ENCODE assay signal across 20 cellular contexts in the genomic region with DNA sequence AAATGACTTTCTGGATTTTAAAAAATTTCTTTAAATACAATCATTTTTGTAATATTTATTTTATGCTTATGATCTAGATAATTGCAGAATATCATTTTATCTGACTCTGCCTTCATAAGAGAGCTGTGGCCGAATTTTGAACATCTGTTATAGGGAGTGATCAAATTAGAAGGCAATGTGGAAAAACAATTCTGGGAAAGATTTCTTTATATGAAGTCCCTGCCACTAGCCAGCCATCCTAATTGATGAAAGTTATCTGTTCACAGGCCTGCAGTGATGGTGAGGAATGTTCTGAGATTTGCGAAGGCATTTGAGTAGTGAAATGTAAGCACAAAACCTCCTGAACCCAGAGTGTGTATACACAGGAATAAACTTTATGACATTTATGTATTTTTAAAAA.
DNase-seq lines count a peak whose midpoint lies in the region; ATAC-seq, FAIRE-seq and TF ChIP-seq lines count a peak whose summit lies in the region.
"Had no signal": no experiment of that assay in that cellular context is flagged by ENCODE, and none has a peak within 500 bp of the region (broad histone marks: within the 10 kb centered on the region; RNA-seq: fewer than 3 reads in every experiment).

No MANE protein-coding gene starts in this region.

- no peak for TF ChIP-seq POLR2A in GM12892 (IDR thresholded peaks at IDR 0.05; ENCODE audit: low read depth, low read length)

- no peak overlapping the region for H3K4me2 ChIP-seq in Karpas-422 (ENCODE audit: low read depth, low read length, poor library complexity, severe bottlenecking)
- H3K4me2 ChIP-seq: A549; BLaER1 treated with 17β-estradiol and CSF1 and Interleukin-3, amounts not matched to agents 10 nM and 100 nM had no signal

- H3K27me3 ChIP-seq in Karpas-422 (ENCODE audit: low read length), result no peaks in the 10 kb centered on the region
- H3K27me3 ChIP-seq: BLaER1 treated with 17β-estradiol and CSF1 and Interleukin-3, amounts not matched to agents 10 nM and 100 nM had no signal

- no peak overlapping the region for H3K4me3 ChIP-seq in Karpas-422 (ENCODE audit: low read length)
- H3K4me3 ChIP-seq: A549; BLaER1 treated with 17β-estradiol and CSF1 and Interleukin-3, amounts not matched to agents 10 nM and 100 nM had no signal

- H3K79me2 ChIP-seq in Karpas-422 (ENCODE audit: low read length), result no peaks in the 10 kb centered on the region

- no peak overlapping the region for H3K9ac ChIP-seq in Karpas-422 (ENCODE audit: low read length)
- H3K9ac ChIP-seq: BLaER1 treated with 17β-estradiol and CSF1 and Interleukin-3, amounts not matched to agents 10 nM and 100 nM had no signal

- no peaks in the 10 kb centered on the region for H3K9me2 ChIP-seq in Karpas-422 (replicated peaks; ENCODE audit: insufficient read depth, low read length)

- DNase-seq in Karpas-422, result no peak
- peak; percentile 23 for DNase-seq in SK-N-DZ (ENCODE audit: low spot score)
- no peak for DNase-seq in NCI-H82 treated with DMSO at 0.1 percent for 48 hours (lab: John Stamatoyannopoulos, UW; ENCODE audit: unreplicated experiment)
- DNase-seq in GM12892 (ENCODE audit: insufficient read length), result no peak
- DNase-seq in NCI-H69 (lab: John Stamatoyannopoulos, UW), result no peak
- DNase-seq: AML-193; Caco-2; Calu3; CD4-positive, alpha-beta T cell; CD8-positive, alpha-beta T cell; DMS79 treated with DMSO at 0.1 percent for 48 hours; GF-D8 had no signal

- H3K27ac ChIP-seq in Karpas-422 (ENCODE audit: low read length), result 0 out of 2 replicates have a peak overlapping the region, but pooled peaks have one; percentile 11
- H3K27ac ChIP-seq: 22Rv1; A549; BLaER1 treated with 17β-estradiol and CSF1 and Interleukin-3, amounts not matched to agents 10 nM and 100 nM; C4-2B had no signal

- no peak for ATAC-seq in SK-N-SH treated with all-trans-retinoic acid at 6 μM for 48 hours
- ATAC-seq: A549; CD8-positive, alpha-beta T cell had no signal

- H3K4me1 ChIP-seq in Karpas-422 (ENCODE audit: low read length), result no peaks in the 10 kb centered on the region
- H3K4me1 ChIP-seq: A549; BLaER1 treated with 17β-estradiol and CSF1 and Interleukin-3, amounts not matched to agents 10 nM and 100 nM; Caco-2 had no signal

- H2AFZ ChIP-seq in Karpas-422 (ENCODE audit: low read length), result no peak overlapping the region

- H3K9me3 ChIP-seq in Karpas-422 (ENCODE audit: low read length), result no peaks in the 10 kb centered on the region
- H3K9me3 ChIP-seq: A549; BLaER1 treated with 17β-estradiol and CSF1 and Interleukin-3, amounts not matched to agents 10 nM and 100 nM; Caco-2 had no signal

- H4K20me1 ChIP-seq in Karpas-422 (ENCODE audit: insufficient read depth, low read depth, low read length), result no peaks in the 10 kb centered on the region

- no peak for FAIRE-seq in GM12892 (lab: Jason Lieb, UNC)
- FAIRE-seq: A549, G401.6, GM12891, GM19239 had no signal

- H3K36me3 ChIP-seq in Karpas-422 (ENCODE audit: insufficient read depth, low read length), result peaks cover 77% of the 10 kb centered on the region

TF ChIP-seq in SK-N-SH treated with all-trans-retinoic acid at 6 μM for 48 hours, 23 proteins besides CTCF, POLR2A, EP300 and RAD21:
- TF ChIP-seq, protein P1, sequence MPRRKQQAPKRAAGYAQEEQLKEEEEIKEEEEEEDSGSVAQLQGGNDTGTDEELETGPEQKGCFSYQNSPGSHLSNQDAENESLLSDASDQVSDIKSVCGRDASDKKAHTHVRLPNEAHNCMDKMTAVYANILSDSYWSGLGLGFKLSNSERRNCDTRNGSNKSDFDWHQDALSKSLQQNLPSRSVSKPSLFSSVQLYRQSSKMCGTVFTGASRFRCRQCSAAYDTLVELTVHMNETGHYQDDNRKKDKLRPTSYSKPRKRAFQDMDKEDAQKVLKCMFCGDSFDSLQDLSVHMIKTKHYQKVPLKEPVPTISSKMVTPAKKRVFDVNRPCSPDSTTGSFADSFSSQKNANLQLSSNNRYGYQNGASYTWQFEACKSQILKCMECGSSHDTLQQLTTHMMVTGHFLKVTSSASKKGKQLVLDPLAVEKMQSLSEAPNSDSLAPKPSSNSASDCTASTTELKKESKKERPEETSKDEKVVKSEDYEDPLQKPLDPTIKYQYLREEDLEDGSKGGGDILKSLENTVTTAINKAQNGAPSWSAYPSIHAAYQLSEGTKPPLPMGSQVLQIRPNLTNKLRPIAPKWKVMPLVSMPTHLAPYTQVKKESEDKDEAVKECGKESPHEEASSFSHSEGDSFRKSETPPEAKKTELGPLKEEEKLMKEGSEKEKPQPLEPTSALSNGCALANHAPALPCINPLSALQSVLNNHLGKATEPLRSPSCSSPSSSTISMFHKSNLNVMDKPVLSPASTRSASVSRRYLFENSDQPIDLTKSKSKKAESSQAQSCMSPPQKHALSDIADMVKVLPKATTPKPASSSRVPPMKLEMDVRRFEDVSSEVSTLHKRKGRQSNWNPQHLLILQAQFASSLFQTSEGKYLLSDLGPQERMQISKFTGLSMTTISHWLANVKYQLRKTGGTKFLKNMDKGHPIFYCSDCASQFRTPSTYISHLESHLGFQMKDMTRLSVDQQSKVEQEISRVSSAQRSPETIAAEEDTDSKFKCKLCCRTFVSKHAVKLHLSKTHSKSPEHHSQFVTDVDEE (CRISPR knock-in tag; IDR thresholded peaks at IDR 0.05), result peak; percentile 77
- TF ChIP-seq SNAI2 (CRISPR knock-in tag; IDR thresholded peaks at IDR 0.05), result no peak
- no peak for TF ChIP-seq PATZ1 (CRISPR knock-in tag; IDR thresholded peaks at IDR 0.05; ENCODE audit: borderline replicate concordance)
- TF ChIP-seq TCF4 (CRISPR knock-in tag; IDR thresholded peaks at IDR 0.05; ENCODE audit: borderline replicate concordance), result peak; percentile 94
- TF ChIP-seq CSDC2 (CRISPR knock-in tag; IDR thresholded peaks at IDR 0.05), result no peak
- TF ChIP-seq PPARA (CRISPR knock-in tag; IDR thresholded peaks at IDR 0.05; ENCODE audit: borderline replicate concordance), result no peak
